8 cellular contexts compared by ENCODE assay signal in genomic region chr20:31879143-31879987, GRCh38. TPM values are rescaled to one million over a fixed set of nuclear protein-coding genes. Genes with fewer than 3 reads are reported as not detected.
DNase-seq lines count a peak whose midpoint lies in the region; ATAC-seq, FAIRE-seq and TF ChIP-seq lines count a peak whose summit lies in the region.

No MANE protein-coding gene starts in this region.

- no peak for TF ChIP-seq CTCF in neural crest cell (conservative IDR thresholded peaks at IDR 0.05)

- TF ChIP-seq POLR2A in H54 (IDR thresholded peaks at IDR 0.05; ENCODE audit: low read depth, low read length): peak; percentile 88

- no peaks in the 10 kb centered on the region for H3K36me3 Mint-ChIP-seq in neural crest cell (ENCODE audit: low read depth)

- ATAC-seq in stimulated activated naive CD8-positive, alpha-beta T cell treated with anti-CD3 and anti-CD28 coated beads, Interleukin-15, amount 100 ng/mL, for 72 hours: peak; percentile 97

- peak overlapping the region; percentile 98 for H3K27ac Mint-ChIP-seq in neural crest cell (ENCODE audit: unreplicated experiment)
- peak overlapping the region; percentile 9 to 91 for H3K27ac Mint-ChIP-seq in stimulated activated naive CD8-positive, alpha-beta T cell treated with anti-CD3 and anti-CD28 coated beads, Interleukin-15, amount 100 ng/mL, for 72 hours

- H3K27me3 Mint-ChIP-seq in neural crest cell (ENCODE audit: low read depth): peaks cover 6% of the 10 kb centered on the region
- peaks cover 10% of the 10 kb centered on the region for H3K27me3 Mint-ChIP-seq in stimulated activated naive CD8-positive, alpha-beta T cell treated with anti-CD3 and anti-CD28 coated beads, Interleukin-15, amount 100 ng/mL, for 72 hours

- no peaks in the 10 kb centered on the region for H3K9me3 Mint-ChIP-seq in neural crest cell
- no peaks in the 10 kb centered on the region for H3K9me3 Mint-ChIP-seq in stimulated activated naive CD8-positive, alpha-beta T cell treated with anti-CD3 and anti-CD28 coated beads, Interleukin-15, amount 100 ng/mL, for 72 hours

- H3K4me3 Mint-ChIP-seq in neural crest cell: peak overlapping the region; percentile 97
- H3K4me3 Mint-ChIP-seq in stimulated activated naive CD8-positive, alpha-beta T cell treated with anti-CD3 and anti-CD28 coated beads, Interleukin-15, amount 100 ng/mL, for 72 hours: peak overlapping the region; percentile 95 to 96

- H3K4me1 Mint-ChIP-seq in neural crest cell: peaks cover 19% of the 10 kb centered on the region
- peaks cover 20% of the 10 kb centered on the region for H3K4me1 Mint-ChIP-seq in stimulated activated naive CD8-positive, alpha-beta T cell treated with anti-CD3 and anti-CD28 coated beads, Interleukin-15, amount 100 ng/mL, for 72 hours

- DNase-seq in EH (ENCODE audit: low read depth) (peak; percentile 95), H54 (ENCODE audit: insufficient read length, low spot score) (peak; percentile 98), M059J (ENCODE audit: low read depth) (peak; percentile 98), SHP77 treated with DMSO at 0.1 percent for 48 hours (lab: John Stamatoyannopoulos, UW) (peak; percentile 84), activated gamma-delta T cell treated with Interleukin-2 at 50 U/mL for 16 hours (peak; percentile 70), foreskin melanocyte (peak; percentile 92), neural crest cell (ENCODE audit: low read depth, low spot score) (peak; percentile 97)
- peak; percentile 79 to 83 for DNase-seq in stimulated activated naive CD8-positive, alpha-beta T cell treated with anti-CD3 and anti-CD28 coated beads, Interleukin-15, amount 100 ng/mL, for 72 hours

- FAIRE-seq in H54 (lab: Jason Lieb, UNC): peak; percentile 6

RNA-seq across cellular contexts. Expression of gene TTLL9, which starts 8.9 kb away (rescaled TPM):
- not detected in 2 replicates for total RNA-seq in M059J (2014; rRNA removed; shearing (Covaris generic))
- total RNA-seq in neural crest cell: 2.9 and 3.3 TPM in 2 replicates

RNA-seq across cellular contexts. Expression of gene DUSP15, which starts 9.0 kb away (rescaled TPM):
- 0.91 and 3.2 TPM in 2 replicates for total RNA-seq in M059J (2014; rRNA removed; shearing (Covaris generic))
- total RNA-seq in neural crest cell: 13.5 and 13.7 TPM in 2 replicates

RNA-seq across cellular contexts. Expression of gene FOXS1, which starts 34.0 kb away (rescaled TPM):
- 0.12 TPM in 1 of 2 replicates, not detected in the other for total RNA-seq in M059J (2014; rRNA removed; shearing (Covaris generic))
- not detected in 2 replicates for total RNA-seq in neural crest cell

Comparison
In these comparisons a context has a peak if more than half of its experiments do, and no peak if none do; other contexts are left out.
1. Peak in every context shown above with its lines: DNase-seq and ATAC-seq.